In the genomic region with DNA sequence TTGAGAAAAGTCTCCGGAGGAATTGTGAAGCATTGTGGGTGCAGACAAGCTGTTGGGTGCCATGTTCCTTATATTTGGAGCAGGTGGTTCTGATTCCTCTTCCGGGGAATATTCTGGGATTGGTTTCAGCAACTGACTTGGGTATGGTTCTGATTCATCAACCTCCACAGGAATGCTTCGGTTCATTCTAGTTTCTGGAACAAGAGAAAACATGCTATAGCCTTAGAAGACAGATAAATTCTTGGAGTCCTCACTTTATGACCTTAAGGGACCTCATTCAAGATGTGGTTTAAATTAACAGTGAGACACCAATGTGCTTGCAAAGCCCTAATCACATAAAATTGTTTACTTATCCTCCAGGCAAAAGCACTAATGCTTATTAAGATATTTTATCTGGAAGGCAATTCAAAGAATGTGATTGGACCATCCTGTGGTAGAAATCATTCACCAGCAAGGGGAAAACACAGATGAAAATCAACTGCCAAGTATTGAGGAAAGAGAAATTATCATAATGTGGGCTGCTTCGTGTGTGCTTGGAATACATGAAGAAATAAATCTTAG, we compare ENCODE assay signal across 11 cellular contexts. TPM values are rescaled to one million over a fixed set of nuclear protein-coding genes. Genes with fewer than 3 reads are reported as not detected.
DNase-seq lines count a peak whose midpoint lies in the region; ATAC-seq and TF ChIP-seq lines count a peak whose summit lies in the region.
"Had no signal": no experiment of that assay in that cellular context is flagged by ENCODE, and none has a peak within 500 bp of the region (broad histone marks: within the 10 kb centered on the region; RNA-seq: fewer than 3 reads in every experiment).

No MANE protein-coding gene starts in this region.

- TF ChIP-seq CTCF in AG10803 (conservative IDR thresholded peaks at IDR 0.05; ENCODE audit: low read length) (no peak), esophagus muscularis mucosa (IDR thresholded peaks at IDR 0.05) (no peak), prostate gland (IDR thresholded peaks at IDR 0.05) (no peak), dorsolateral prefrontal cortex (IDR thresholded peaks at IDR 0.05 in 54 of 56, conservative IDR thresholded peaks at IDR 0.05 in 2 of 56; ENCODE audit: low read depth in 1 of 56, partially characterized antibody in 56 of 56) (no peak)

- no peak for ATAC-seq in HG03139 (IDR thresholded peaks at IDR 0.05; ENCODE audit: unreplicated experiment)

- H3K27ac ChIP-seq in esophagus muscularis mucosa (replicated peaks in 1 of 4) (peak overlapping the region; percentile 80 to 88 (median 82)), prostate gland (peak overlapping the region; percentile 64 to 69), dorsolateral prefrontal cortex (peak overlapping the region in 28 of 59 donors; percentile 2 to 77 (median 48))

- WGBS in esophagus muscularis mucosa: 50% methylated on average over 4 of the region's 4 CpGs
- 36% methylated on average over 4 of the region's 4 CpGs for WGBS in prostate gland

- intact Hi-C loops in esophagus muscularis mucosa (cut with DNase I) (no loop called here), prostate gland (cut with DNase I) (loop anchor here (2.0 kb wide), 1 partner anchor 13 kb away; a partner anchor contains a TSS), dorsolateral prefrontal cortex (cut with DNase I) (no loop called here)

- H3K9me3 ChIP-seq in esophagus muscularis mucosa (no peaks in the 10 kb centered on the region), prostate gland (no peaks in the 10 kb centered on the region)

- H3K36me3 ChIP-seq in esophagus muscularis mucosa (peaks cover 0 to 9% (median 3%) of the 10 kb centered on the region in 4 donors), prostate gland (no peaks in the 10 kb centered on the region)

- no peak for TF ChIP-seq EP300 in esophagus muscularis mucosa (IDR thresholded peaks at IDR 0.05)

- H3K27me3 ChIP-seq in esophagus muscularis mucosa (no peaks in the 10 kb centered on the region), prostate gland (replicated peaks; ENCODE audit: insufficient read depth) (no peaks in the 10 kb centered on the region), dorsolateral prefrontal cortex (no peaks in the 10 kb centered on the region)

- H3K4me3 ChIP-seq in AG10803 (ENCODE audit: low read length) (peak overlapping the region; percentile 12; the same call in 1 of the 2 replicates), esophagus muscularis mucosa (no peak overlapping the region), prostate gland (no peak overlapping the region), dorsolateral prefrontal cortex (no peak overlapping the region)

- DNase-seq in AG10803 (ENCODE audit: low read depth) (peak; percentile 95), RPMI7951 (ENCODE audit: low read depth) (peak; percentile 64), esophagus muscularis mucosa (ENCODE audit: extremely low spot score) (no peak), prostate gland (ENCODE audit: low spot score) (no peak), dorsolateral prefrontal cortex (no peak), T-helper 1 cell (no peak)
- DNase-seq in stimulated activated CD4-positive, alpha-beta T cell treated with anti-CD3 and anti-CD28 coated beads, Interleukin-2, amount 100 ng/mL, for 48 hours: no peak
- DNase-seq: H7; mesendoderm; stimulated activated CD4-positive, alpha-beta T cell treated with anti-CD3 and anti-CD28 coated beads, Interleukin-4, amount 100 ng/mL, for 4 hours had no signal

- no peak for TF ChIP-seq POLR2A in esophagus muscularis mucosa (IDR thresholded peaks at IDR 0.05; ENCODE audit: low read depth)
- no peak for TF ChIP-seq POLR2A in prostate gland (IDR thresholded peaks at IDR 0.05)

- H3K4me1 ChIP-seq in esophagus muscularis mucosa: peaks cover 53 to 71% (median 69%) of the 10 kb centered on the region in 4 donors
- peaks cover 15% of the 10 kb centered on the region for H3K4me1 ChIP-seq in prostate gland (replicated peaks)

RNA-seq across cellular contexts. Expression of a gene that starts 13.7 kb away (rescaled TPM):
- total RNA-seq in RPMI7951 (2014; rRNA removed; shearing (Covaris generic)): 21.7 and 25.2 TPM in 2 replicates
- total RNA-seq in esophagus muscularis mucosa (10 to 100 TPM; 16.6 to 37.1 (median 32.4) TPM), prostate gland (10 to 100 TPM; 40.2 to 52.4 TPM), dorsolateral prefrontal cortex (10 to 100 TPM in 109 of 120 experiments, 1 to 10 TPM in 11; 7.7 to 42.4 (median 16.0) TPM)

Comparison
In these comparisons a context has a peak if more than half of its experiments do, and no peak if none do; other contexts are left out.
1. DNase-seq: peak in AG10803 (single experiment) and RPMI7951 (single experiment); none in esophagus muscularis mucosa (single experiment), prostate gland (single experiment), stimulated activated CD4-positive, alpha-beta T cell treated with anti-CD3 and anti-CD28 coated beads, Interleukin-2, amount 100 ng/mL, for 48 hours (0 of 2), dorsolateral prefrontal cortex (0 of 10) and T-helper 1 cell (0 of 5).